12 cellular contexts compared by ENCODE assay signal in genomic region chr9:137407590-137408300, GRCh38. TPM values are rescaled to one million over a fixed set of nuclear protein-coding genes. Genes with fewer than 3 reads are reported as not detected.
DNase-seq lines count a peak whose midpoint lies in the region; ATAC-seq and TF ChIP-seq lines count a peak whose summit lies in the region.
"Had no signal": no experiment of that assay in that cellular context is flagged by ENCODE, and none has a peak within 500 bp of the region (broad histone marks: within the 10 kb centered on the region; RNA-seq: fewer than 3 reads in every experiment).

No MANE protein-coding gene starts in this region.

- H3K4me3 ChIP-seq in duodenal mucosa (ENCODE audit: low read depth in 1 of 2, low read length in 2 of 2) (no peak overlapping the region), uterus (peak overlapping the region; percentile 24 to 35), brain microvascular endothelial cell (ENCODE audit: low read depth, low read length) (no peak overlapping the region)

- H3K36me3 ChIP-seq in duodenal mucosa (ENCODE audit: control insufficient read depth in 1 of 2, insufficient read depth in 2 of 2, low read length in 2 of 2) = no peaks in the 10 kb centered on the region
- no peaks in the 10 kb centered on the region for H3K36me3 ChIP-seq in uterus
- H3K36me3 ChIP-seq in brain microvascular endothelial cell (replicated peaks) = no peaks in the 10 kb centered on the region

- H3K9me3 ChIP-seq in duodenal mucosa (ENCODE audit: control insufficient read depth in 1 of 2, low read length in 2 of 2) (no peaks in the 10 kb centered on the region), uterus (no peaks in the 10 kb centered on the region)

- H3K9me3 Mint-ChIP-seq in activated CD8-positive, alpha-beta T cell treated with anti-CD3 and anti-CD28 coated beads for 36 hours = no peaks in the 10 kb centered on the region
- no peaks in the 10 kb centered on the region for H3K9me3 Mint-ChIP-seq in activated CD8-positive, alpha-beta T cell treated with anti-CD3 and anti-CD28 coated beads, Interleukin-2, amount 10 ng/mL, durations not matched to agents 7 days and 5 days (ENCODE audit: insufficient read depth)
- H3K9me3 Mint-ChIP-seq in memory B cell = no peaks in the 10 kb centered on the region

- no peak for ATAC-seq in activated CD8-positive, alpha-beta T cell treated with anti-CD3 and anti-CD28 coated beads for 36 hours
- ATAC-seq in activated CD8-positive, alpha-beta T cell treated with anti-CD3 and anti-CD28 coated beads, Interleukin-2, amount 10 ng/mL, durations not matched to agents 7 days and 5 days = no peak
- ATAC-seq in memory B cell (ENCODE audit: low read depth) = peak; percentile 50
- no peak for ATAC-seq in GM21526 (IDR thresholded peaks at IDR 0.05; ENCODE audit: low FRiP score, unreplicated experiment)

- TF ChIP-seq CTCF in activated CD8-positive, alpha-beta T cell treated with anti-CD3 and anti-CD28 coated beads for 36 hours (IDR thresholded peaks at IDR 0.05) = no peak
- TF ChIP-seq CTCF in uterus (IDR thresholded peaks at IDR 0.05) (no peak), brain microvascular endothelial cell (IDR thresholded peaks at IDR 0.05; ENCODE audit: low read depth, low read length, missing control alignments) (no peak)

- intact Hi-C loops in activated CD8-positive, alpha-beta T cell treated with anti-CD3 and anti-CD28 coated beads for 36 hours (cut with micrococcal nuclease) = loop anchor here (10.0 kb wide), 1 partner anchor 113 kb away; no protein-coding TSS in a partner anchor
- intact Hi-C loops in uterus (cut with DNase I; ENCODE audit: low total_unique reads) = no loop called here

- POLR2A ChIA-PET in activated CD8-positive, alpha-beta T cell treated with anti-CD3 and anti-CD28 coated beads for 36 hours (lab: Charles Lee) = interaction anchor here (0.5 to 2.4 kb wide), 4 partner anchors 15 to 137 kb away, joined by 3 to 8 read pairs (median 3); partner anchors contain the start of genes EXD3, NOXA1 and NRARP
- POLR2A ChIA-PET in activated CD8-positive, alpha-beta T cell treated with anti-CD3 and anti-CD28 coated beads, Interleukin-2, amount 10 ng/mL, durations not matched to agents 7 days and 5 days (lab: Charles Lee) = no interaction called here

- CTCF ChIA-PET in activated CD8-positive, alpha-beta T cell treated with anti-CD3 and anti-CD28 coated beads for 36 hours (lab: Charles Lee) = interaction anchor here (0.7 to 1.5 kb wide), 2 partner anchors 106 to 121 kb away, joined by 3 to 7 read pairs; partner anchors contain the start of gene NRARP
- CTCF ChIA-PET in activated CD8-positive, alpha-beta T cell treated with anti-CD3 and anti-CD28 coated beads, Interleukin-2, amount 10 ng/mL, durations not matched to agents 7 days and 5 days (lab: Charles Lee) = interaction anchor here (2.9 kb wide), 1 partner anchor 121 kb away, joined by 9 read pairs; no protein-coding TSS in a partner anchor

- in situ Hi-C loops in brain microvascular endothelial cell (cut with HindIII; ENCODE audit: low pct_ligation_motif_present, low sequenced_read_pairs) = no loop called here

- H3K27ac ChIP-seq in duodenal mucosa (ENCODE audit: low read depth, low read length) (no peak overlapping the region), uterus (peak overlapping the region; percentile 23 to 68), brain microvascular endothelial cell (no peak overlapping the region)

- no peak for TF ChIP-seq POLR2A in uterus (IDR thresholded peaks at IDR 0.05)

- H3K27me3 Mint-ChIP-seq in activated CD8-positive, alpha-beta T cell treated with anti-CD3 and anti-CD28 coated beads for 36 hours = peaks cover 2% of the 10 kb centered on the region
- H3K27me3 Mint-ChIP-seq in activated CD8-positive, alpha-beta T cell treated with anti-CD3 and anti-CD28 coated beads, Interleukin-2, amount 10 ng/mL, durations not matched to agents 7 days and 5 days (ENCODE audit: low read depth) = no peaks in the 10 kb centered on the region
- H3K27me3 Mint-ChIP-seq in memory B cell = peaks cover 4% of the 10 kb centered on the region

- peak overlapping the region; percentile 51 to 60 for H3K9ac ChIP-seq in duodenal mucosa (ENCODE audit: low read depth in 1 of 2, low read length in 2 of 2)

- H3K4me3 Mint-ChIP-seq in activated CD8-positive, alpha-beta T cell treated with anti-CD3 and anti-CD28 coated beads for 36 hours = no peak overlapping the region
- no peak overlapping the region for H3K4me3 Mint-ChIP-seq in activated CD8-positive, alpha-beta T cell treated with anti-CD3 and anti-CD28 coated beads, Interleukin-2, amount 10 ng/mL, durations not matched to agents 7 days and 5 days
- peak overlapping the region; percentile 62 for H3K4me3 Mint-ChIP-seq in memory B cell

- peaks cover 0 to 10% of the 10 kb centered on the region in 2 donors for H3K4me1 ChIP-seq in duodenal mucosa (ENCODE audit: control insufficient read depth in 1 of 2, insufficient read depth in 2 of 2, low read length in 2 of 2)
- peaks cover 0 to 25% of the 10 kb centered on the region in 2 donors for H3K4me1 ChIP-seq in uterus

- peaks cover 6% of the 10 kb centered on the region for H3K4me1 Mint-ChIP-seq in activated CD8-positive, alpha-beta T cell treated with anti-CD3 and anti-CD28 coated beads for 36 hours (ENCODE audit: low read depth)
- peaks cover 21% of the 10 kb centered on the region for H3K4me1 Mint-ChIP-seq in activated CD8-positive, alpha-beta T cell treated with anti-CD3 and anti-CD28 coated beads, Interleukin-2, amount 10 ng/mL, durations not matched to agents 7 days and 5 days (ENCODE audit: low read depth)
- peaks cover 6% of the 10 kb centered on the region for H3K4me1 Mint-ChIP-seq in memory B cell

- no peaks in the 10 kb centered on the region for H3K27me3 ChIP-seq in duodenal mucosa (ENCODE audit: control insufficient read depth in 1 of 2, insufficient read depth in 2 of 2, low read length in 2 of 2)
- H3K27me3 ChIP-seq in uterus = peaks cover 0 to 8% of the 10 kb centered on the region in 2 donors
- H3K27me3 ChIP-seq in brain microvascular endothelial cell (replicated peaks) = no peaks in the 10 kb centered on the region

- DNase-seq in activated CD8-positive, alpha-beta T cell treated with anti-CD3 and anti-CD28 coated beads for 36 hours = peak; percentile 31
- no peak for DNase-seq in activated CD8-positive, alpha-beta T cell treated with anti-CD3 and anti-CD28 coated beads, Interleukin-2, amount 10 ng/mL, durations not matched to agents 7 days and 5 days
- no peak for DNase-seq in memory B cell (ENCODE audit: low spot score in 2 of 2)
- peak in 1 of 2 donors; percentile 70 for DNase-seq in uterus
- no peak for DNase-seq in CD1c-positive myeloid dendritic cell (ENCODE audit: extremely low spot score)
- no peak for DNase-seq in brain microvascular endothelial cell
- DNase-seq: amniotic stem cell, GDM1 had no signal

- no peak overlapping the region for H3K27ac Mint-ChIP-seq in activated CD8-positive, alpha-beta T cell treated with anti-CD3 and anti-CD28 coated beads for 36 hours
- no peak overlapping the region for H3K27ac Mint-ChIP-seq in activated CD8-positive, alpha-beta T cell treated with anti-CD3 and anti-CD28 coated beads, Interleukin-2, amount 10 ng/mL, durations not matched to agents 7 days and 5 days
- no peak overlapping the region for H3K27ac Mint-ChIP-seq in memory B cell

- no peaks in the 10 kb centered on the region for H3K36me3 Mint-ChIP-seq in activated CD8-positive, alpha-beta T cell treated with anti-CD3 and anti-CD28 coated beads for 36 hours (ENCODE audit: low read depth)
- H3K36me3 Mint-ChIP-seq in activated CD8-positive, alpha-beta T cell treated with anti-CD3 and anti-CD28 coated beads, Interleukin-2, amount 10 ng/mL, durations not matched to agents 7 days and 5 days (ENCODE audit: low read depth) = no peaks in the 10 kb centered on the region
- H3K36me3 Mint-ChIP-seq in memory B cell = peaks cover 3% of the 10 kb centered on the region

RNA-seq across cellular contexts. Expression of gene EXD3, which starts 15.2 kb away (rescaled TPM):
- 1 to 10 TPM; 8.1 to 9.0 TPM for total RNA-seq in activated CD8-positive, alpha-beta T cell treated with anti-CD3 and anti-CD28 coated beads for 36 hours
- 10 to 100 TPM in 1 of 2 experiments, 1 to 10 TPM in 1; 10.0 to 10.9 TPM for total RNA-seq in activated CD8-positive, alpha-beta T cell treated with anti-CD3 and anti-CD28 coated beads, Interleukin-2, amount 10 ng/mL, durations not matched to agents 7 days and 5 days
- 10 to 100 TPM; 11.8 to 49.0 (median 31.5) TPM for total RNA-seq in uterus

RNA-seq across cellular contexts. Expression of gene NOXA1, which starts 15.4 kb away (rescaled TPM):
- total RNA-seq in activated CD8-positive, alpha-beta T cell treated with anti-CD3 and anti-CD28 coated beads for 36 hours = under 1 TPM; 0.72 to 0.95 TPM
- total RNA-seq in activated CD8-positive, alpha-beta T cell treated with anti-CD3 and anti-CD28 coated beads, Interleukin-2, amount 10 ng/mL, durations not matched to agents 7 days and 5 days = under 1 TPM; 0.52 to 0.58 TPM
- total RNA-seq in uterus = 10 to 100 TPM in 1 of 4 donors, 1 to 10 TPM in 2, under 1 TPM in 1; 0.29 to 13.3 (median 3.4) TPM

RNA-seq across cellular contexts. Expression of gene ENTPD8, which starts 33.4 kb away (rescaled TPM):
- total RNA-seq in activated CD8-positive, alpha-beta T cell treated with anti-CD3 and anti-CD28 coated beads for 36 hours = not detected
- not detected for total RNA-seq in activated CD8-positive, alpha-beta T cell treated with anti-CD3 and anti-CD28 coated beads, Interleukin-2, amount 10 ng/mL, durations not matched to agents 7 days and 5 days
- under 1 TPM in 1 of 4 donors, not detected in 3; 0.21 TPM for total RNA-seq in uterus
- total RNA-seq: NCI-H460, temporal lobe had no signal

RNA-seq across cellular contexts. Expression of gene NSMF, which starts 51.4 kb away (rescaled TPM):
- 100 to 1,000 TPM; 112 to 116 TPM for total RNA-seq in activated CD8-positive, alpha-beta T cell treated with anti-CD3 and anti-CD28 coated beads for 36 hours
- total RNA-seq in activated CD8-positive, alpha-beta T cell treated with anti-CD3 and anti-CD28 coated beads, Interleukin-2, amount 10 ng/mL, durations not matched to agents 7 days and 5 days = 10 to 100 TPM; 55.0 to 59.0 TPM
- 10 to 100 TPM; 17.4 to 40.7 (median 32.1) TPM for total RNA-seq in uterus

Comparison
In these comparisons a context has a peak if more than half of its experiments do, and no peak if none do; other contexts are left out.
1. H3K27ac ChIP-seq: peak in uterus (2 of 2); none in duodenal mucosa (single experiment) and brain microvascular endothelial cell (single experiment).
2. H3K4me3 ChIP-seq: peak in uterus (2 of 2); none in duodenal mucosa (0 of 2) and brain microvascular endothelial cell (single experiment).